Comparison of ENCODE assay signal across 1 cellular context in the genomic region with DNA sequence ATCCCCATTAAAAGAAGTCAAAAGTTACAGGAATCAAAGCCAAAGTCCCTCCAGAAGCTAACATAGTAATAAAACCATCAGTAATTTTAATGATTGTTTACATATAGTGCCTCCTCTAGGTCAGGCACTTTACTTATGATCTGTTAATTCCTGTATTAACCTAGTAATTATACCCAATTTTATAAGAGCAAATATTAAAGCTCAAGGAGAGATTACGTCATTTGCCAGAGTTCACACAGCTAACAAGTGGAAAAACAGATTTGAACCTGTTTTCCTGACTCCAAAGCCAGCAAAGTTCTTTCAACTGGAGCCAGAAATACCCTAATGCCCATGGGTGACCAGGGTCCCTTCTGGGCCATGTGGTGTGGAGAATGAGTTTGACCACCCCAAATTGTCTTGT.
A peak's percentile ranks its signal among the peaks of the same experiment; 100 is the strongest.
TF ChIP-seq lines count a peak whose summit lies in the region.

No MANE protein-coding gene starts in this region.

TF ChIP-seq in HCT116, 20 proteins besides CTCF, POLR2A, EP300 and RAD21:
- TF ChIP-seq EZH2 (IDR thresholded peaks at IDR 0.05) (no peak), YY1 (IDR thresholded peaks at IDR 0.05; ENCODE audit: extremely low read depth, insufficient replicate concordance, low read depth, low read length) (no peak), SRF (IDR thresholded peaks at IDR 0.05; ENCODE audit: low read depth) (no peak), EGR1 (IDR thresholded peaks at IDR 0.05; ENCODE audit: low read depth) (0 out of 2 replicates have a peak, but pooled peaks have one; percentile 7)
